ENCODE assay signal across 14 cellular contexts in genomic region chrX:12002876-12003275, GRCh38.
"Had no signal": no experiment of that assay in that cellular context is flagged by ENCODE, and none has a peak within 500 bp of the region (broad histone marks: within the 10 kb centered on the region; RNA-seq: fewer than 3 reads in every experiment).

No MANE protein-coding gene starts in this region.

- H3K36me3 Mint-ChIP-seq: activated naive CD8-positive, alpha-beta T cell treated with anti-CD3 and anti-CD28 coated beads for 36 hours; immature natural killer cell; memory B cell; naive thymus-derived CD8-positive, alpha-beta T cell had no signal

- FAIRE-seq: pancreas had no signal

- H3K9me3 Mint-ChIP-seq: activated B cell treated with CpG ODN at 0.5 μM for 24 hours; activated CD8-positive, alpha-beta T cell treated with anti-CD3 and anti-CD28 coated beads for 36 hours; activated naive CD8-positive, alpha-beta T cell treated with anti-CD3 and anti-CD28 coated beads for 36 hours; immature natural killer cell; memory B cell had no signal

- H3K27me3 ChIP-seq: uterus had no signal

- H3K27ac ChIP-seq: left lung, pancreas, uterus had no signal

- H3K4me1 ChIP-seq: left lung, pancreas, uterus had no signal

- H3K27me3 Mint-ChIP-seq: activated B cell treated with CpG ODN at 0.5 μM for 24 hours; activated CD8-positive, alpha-beta T cell treated with anti-CD3 and anti-CD28 coated beads for 36 hours; memory B cell had no signal

- H3K36me3 ChIP-seq: left lung, pancreas, uterus had no signal

- H3K4me1 Mint-ChIP-seq: activated B cell treated with CpG ODN at 0.5 μM for 24 hours; activated naive CD8-positive, alpha-beta T cell treated with anti-CD3 and anti-CD28 coated beads for 36 hours; immature natural killer cell; memory B cell; T-helper 17 cell had no signal

- DNase-seq: activated B cell treated with CpG ODN at 0.5 μM for 24 hours; activated CD4-positive, alpha-beta T cell treated with anti-CD3 and anti-CD28 coated beads for 48 hours; activated CD8-positive, alpha-beta memory T cell treated with anti-CD3 and anti-CD28 coated beads, Interleukin-2, amount 50 U/mL, for 4 hours; activated CD8-positive, alpha-beta T cell treated with anti-CD3 and anti-CD28 coated beads for 36 hours; activated naive CD8-positive, alpha-beta T cell treated with anti-CD3 and anti-CD28 coated beads for 36 hours; immature natural killer cell; left lung; naive thymus-derived CD8-positive, alpha-beta T cell; pancreas; stimulated activated CD4-positive, alpha-beta T cell treated with anti-CD3 and anti-CD28 coated beads, Interleukin-12 subunit alpha, Interleukin-12 subunit beta, amount 100 ng/mL, for 4 hours; stimulated activated CD4-positive, alpha-beta T cell treated with anti-CD3 and anti-CD28 coated beads, Interleukin-2, amount 100 ng/mL, for 24 hours; T-helper 17 cell; uterus had no signal

- H3K4me3 ChIP-seq: left lung, pancreas, uterus had no signal

- H3K9me3 ChIP-seq: left lung, pancreas, uterus had no signal

- H3K4me3 Mint-ChIP-seq: activated B cell treated with CpG ODN at 0.5 μM for 24 hours; activated CD8-positive, alpha-beta T cell treated with anti-CD3 and anti-CD28 coated beads for 36 hours; activated naive CD8-positive, alpha-beta T cell treated with anti-CD3 and anti-CD28 coated beads for 36 hours; immature natural killer cell; memory B cell; naive thymus-derived CD8-positive, alpha-beta T cell; T-helper 17 cell had no signal

- ATAC-seq: activated CD8-positive, alpha-beta T cell treated with anti-CD3 and anti-CD28 coated beads for 36 hours; left lung; naive thymus-derived CD8-positive, alpha-beta T cell; pancreas; T-helper 17 cell had no signal

- H3K27ac Mint-ChIP-seq: activated B cell treated with CpG ODN at 0.5 μM for 24 hours; activated CD8-positive, alpha-beta T cell treated with anti-CD3 and anti-CD28 coated beads for 36 hours; activated naive CD8-positive, alpha-beta T cell treated with anti-CD3 and anti-CD28 coated beads for 36 hours; immature natural killer cell; memory B cell; naive thymus-derived CD8-positive, alpha-beta T cell; T-helper 17 cell had no signal
